16 cellular contexts compared by ENCODE assay signal in the genomic region with DNA sequence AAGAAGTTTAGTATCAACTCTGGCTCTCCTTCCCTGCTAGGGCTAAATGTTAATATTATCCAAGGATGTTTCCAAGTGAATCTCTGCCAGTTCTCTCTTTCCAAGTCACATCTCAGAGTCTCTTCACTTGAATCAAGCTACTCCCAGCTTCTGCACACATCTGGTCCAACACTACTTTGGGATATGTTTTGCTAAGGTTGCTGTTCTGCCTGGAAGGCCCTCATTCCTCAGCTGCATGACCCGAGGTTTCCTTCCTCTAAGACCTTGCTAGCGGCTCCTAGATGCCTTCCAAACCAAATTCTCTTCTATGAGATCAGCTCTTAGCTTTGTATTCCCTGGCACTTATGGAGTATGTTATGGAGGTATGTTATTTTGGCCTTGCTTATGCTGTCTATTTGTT.
DNase-seq lines count a peak whose midpoint lies in the region; ATAC-seq and TF ChIP-seq lines count a peak whose summit lies in the region.
"Had no signal": no experiment of that assay in that cellular context is flagged by ENCODE, and none has a peak within 500 bp of the region (broad histone marks: within the 10 kb centered on the region; RNA-seq: fewer than 3 reads in every experiment).

No MANE protein-coding gene starts in this region.

- H3K27ac ChIP-seq in right atrium auricular region (peak overlapping the region in 1 of 2 donors; percentile 4), fibroblast of lung (ENCODE audit: insufficient read depth, low read length) (no peak overlapping the region), psoas muscle (no peak overlapping the region), stomach (no peak overlapping the region)
- H3K27ac ChIP-seq: A549 had no signal

- DNase-seq in left ventricle myocardium superior (no peak), right atrium auricular region (ENCODE audit: low spot score) (no peak), fibroblast of lung (ENCODE audit: low read depth in 2 of 2) (peak in 1 of 2 donors; percentile 37), psoas muscle (no peak), chondrocyte (ENCODE audit: low spot score) (no peak), DMS114 treated with DMSO at 0.1 percent for 48 hours (lab: John Stamatoyannopoulos, UW; ENCODE audit: unreplicated experiment) (no peak), stomach (no peak)
- DNase-seq: AML-193; Caco-2; MV-4-11; NCI-H1436; NCI-H2081; NCI-H524 treated with DMSO at 0.1 percent for 48 hours; NK-92 treated with Interleukin-12 subunit alpha and Interleukin-12 subunit beta, amount 100 ng/mL, for 24 hours; OCI-M1 had no signal

- H3K9me3 ChIP-seq in right atrium auricular region (no peaks in the 10 kb centered on the region), fibroblast of lung (ENCODE audit: control insufficient read depth, insufficient read depth, low read depth, low read length) (no peaks in the 10 kb centered on the region), psoas muscle (no peaks in the 10 kb centered on the region), stomach (no peaks in the 10 kb centered on the region)
- H3K9me3 ChIP-seq: A549, Caco-2 had no signal

- H3K4me1 ChIP-seq in right atrium auricular region (no peaks in the 10 kb centered on the region), fibroblast of lung (ENCODE audit: control insufficient read depth, extremely low read depth, insufficient read depth, low read length) (no peaks in the 10 kb centered on the region), psoas muscle (no peaks in the 10 kb centered on the region), stomach (no peaks in the 10 kb centered on the region)
- H3K4me1 ChIP-seq: A549, Caco-2 had no signal

- H3K27me3 ChIP-seq in right atrium auricular region (no peaks in the 10 kb centered on the region), fibroblast of lung (ENCODE audit: control insufficient read depth, insufficient read depth, low read length) (no peaks in the 10 kb centered on the region), psoas muscle (ENCODE audit: insufficient read depth in 3 of 3, low read length in 2 of 3) (no peaks in the 10 kb centered on the region), stomach (no peaks in the 10 kb centered on the region)

- peak overlapping the region; percentile 21 for H2AFZ ChIP-seq in fibroblast of lung (ENCODE audit: low read length)

- TF ChIP-seq EP300 in stomach (IDR thresholded peaks at IDR 0.05), result no peak

- intact Hi-C loops in left ventricle myocardium superior (cut with micrococcal nuclease), result no loop called here
- intact Hi-C loops in psoas muscle (cut with DNase I), result loop anchor here in 1 of 2 donors (5.0 kb wide), 1 partner anchor 120 kb away; no protein-coding TSS in a partner anchor
- intact Hi-C loops in stomach (cut with DNase I; ENCODE audit: low total_unique reads), result no loop called here

- H3K36me3 Mint-ChIP-seq in chondrocyte (ENCODE audit: low read depth), result no peaks in the 10 kb centered on the region

- no peaks in the 10 kb centered on the region for H3K79me2 ChIP-seq in fibroblast of lung (ENCODE audit: control insufficient read depth, insufficient read depth, low read length)

- H3K4me1 Mint-ChIP-seq in chondrocyte (ENCODE audit: low read depth), result peaks cover 14% of the 10 kb centered on the region

- no peak overlapping the region for H3K4me2 ChIP-seq in fibroblast of lung (ENCODE audit: extremely low read depth, insufficient read depth, low read length)
- H3K4me2 ChIP-seq: A549 had no signal

- peaks cover 3% of the 10 kb centered on the region for H3K9me3 Mint-ChIP-seq in chondrocyte (ENCODE audit: low read depth)

- no peak overlapping the region for H3K4me3 Mint-ChIP-seq in chondrocyte (ENCODE audit: unreplicated experiment)

- no peak for TF ChIP-seq POLR2A in stomach (IDR thresholded peaks at IDR 0.05)

- no peaks in the 10 kb centered on the region for H3K36me3 ChIP-seq in right atrium auricular region
- no peaks in the 10 kb centered on the region for H3K36me3 ChIP-seq in fibroblast of lung (ENCODE audit: control insufficient read depth, insufficient read depth, low read length)
- H3K36me3 ChIP-seq in psoas muscle (ENCODE audit: insufficient read depth in 1 of 2, low read depth in 1 of 2), result no peaks in the 10 kb centered on the region
- no peaks in the 10 kb centered on the region for H3K36me3 ChIP-seq in stomach

- ATAC-seq in left ventricle myocardium superior (peak; percentile 39), psoas muscle (peak in 1 of 4 donors; percentile 50)
- ATAC-seq: A549 had no signal

- H3K4me3 ChIP-seq in right atrium auricular region, result no peak overlapping the region
- no peak overlapping the region for H3K4me3 ChIP-seq in fibroblast of lung (replicated peaks in 1 of 4; ENCODE audit: control extremely low read depth in 1 of 4, insufficient read depth in 1 of 4, low read depth in 3 of 4, low read length in 4 of 4)
- peak overlapping the region; percentile 33 for H3K4me3 ChIP-seq in psoas muscle
- H3K4me3 ChIP-seq in stomach, result no peak overlapping the region
- H3K4me3 ChIP-seq: A549 had no signal

- H4K20me1 ChIP-seq in fibroblast of lung (ENCODE audit: control insufficient read depth, extremely low read depth, insufficient read depth, low read length), result no peaks in the 10 kb centered on the region

- no peak for TF ChIP-seq CTCF in right atrium auricular region (IDR thresholded peaks at IDR 0.05)
- no peak for TF ChIP-seq CTCF in fibroblast of lung (conservative IDR thresholded peaks at IDR 0.05 in 1 of 2, IDR thresholded peaks at IDR 0.05 in 1 of 2; ENCODE audit: low read depth in 1 of 2, low read length in 2 of 2)
- no peak for TF ChIP-seq CTCF in psoas muscle (IDR thresholded peaks at IDR 0.05)
- no peak for TF ChIP-seq CTCF in chondrocyte (IDR thresholded peaks at IDR 0.05)
- TF ChIP-seq CTCF in stomach (IDR thresholded peaks at IDR 0.05), result no peak

- no peaks in the 10 kb centered on the region for H3K27me3 Mint-ChIP-seq in chondrocyte (ENCODE audit: low read depth)

- H3K9ac ChIP-seq in fibroblast of lung (ENCODE audit: insufficient read depth, low read length), result no peak overlapping the region

- WGBS in psoas muscle, 3 donors, result 44 to 59% (median 46%) methylated on average over 2 of the region's 2 CpGs
- WGBS in stomach, 5 donors, result 38 to 67% (median 53%) methylated on average over 2 of the region's 2 CpGs

- no peak overlapping the region for H3K27ac Mint-ChIP-seq in chondrocyte (ENCODE audit: unreplicated experiment)
